Comparison of ENCODE assay signal across 19 cellular contexts in genomic region chr5:170519500-170519899, GRCh38. TPM values are rescaled to one million over a fixed set of nuclear protein-coding genes. Genes with fewer than 3 reads are reported as not detected.
DNase-seq lines count a peak whose midpoint lies in the region; ATAC-seq and TF ChIP-seq lines count a peak whose summit lies in the region.
"Had no signal": no experiment of that assay in that cellular context is flagged by ENCODE, and none has a peak within 500 bp of the region (broad histone marks: within the 10 kb centered on the region; RNA-seq: fewer than 3 reads in every experiment).

No MANE protein-coding gene starts in this region.

- DNase-seq in A673 (ENCODE audit: low spot score) = peak; percentile 25
- peak; percentile 65 for DNase-seq in NCI-H69 (lab: John Stamatoyannopoulos, UW)
- DNase-seq in mesenchymal stem cell = no peak
- DNase-seq in NCI-H1436 (lab: John Stamatoyannopoulos, UW) = no peak
- no peak for DNase-seq in COR-L47 (lab: John Stamatoyannopoulos, UW)
- no peak for DNase-seq in activated CD8-positive, alpha-beta T cell treated with anti-CD3 and anti-CD28 coated beads for 36 hours
- DNase-seq: ACHN; BE2C; C1 segment of cervical spinal cord; CD4-positive, alpha-beta T cell; GM23248; HFFc6; IMR-90 had no signal

- H4K91ac ChIP-seq in mesenchymal stem cell (ENCODE audit: low read length) = no peak overlapping the region

- H2BK12ac ChIP-seq in mesenchymal stem cell (ENCODE audit: low read length in 2 of 2) = no peak overlapping the region

- no peak overlapping the region for H3K27ac Mint-ChIP-seq in activated CD8-positive, alpha-beta T cell treated with anti-CD3 and anti-CD28 coated beads for 36 hours
- H3K27ac Mint-ChIP-seq: CD4-positive, alpha-beta T cell; HFFc6 had no signal

- WGBS in mesenchymal stem cell = 58% methylated on average over 4 of the region's 4 CpGs

- intact Hi-C loops in A673 (cut with micrococcal nuclease; ENCODE audit: unreplicated experiment) = no loop called here
- intact Hi-C loops in activated CD8-positive, alpha-beta T cell treated with anti-CD3 and anti-CD28 coated beads for 36 hours (cut with micrococcal nuclease) = no loop called here

- no peaks in the 10 kb centered on the region for H3K9me3 Mint-ChIP-seq in activated CD8-positive, alpha-beta T cell treated with anti-CD3 and anti-CD28 coated beads for 36 hours
- H3K9me3 Mint-ChIP-seq: CD4-positive, alpha-beta T cell had no signal

- no peak overlapping the region for H2BK15ac ChIP-seq in mesenchymal stem cell (ENCODE audit: low read depth, poor library complexity, severe bottlenecking)

- H3K9ac ChIP-seq in mesenchymal stem cell (ENCODE audit: low read length) = no peak overlapping the region
- H3K9ac ChIP-seq: GM23248 had no signal

- no peak overlapping the region for H3K23ac ChIP-seq in mesenchymal stem cell (ENCODE audit: low read length in 2 of 2)

- no peak overlapping the region for H3K4ac ChIP-seq in mesenchymal stem cell (ENCODE audit: low read depth in 1 of 2, low read length in 2 of 2)

- H3K27me3 ChIP-seq in A673 (replicated peaks; ENCODE audit: insufficient read depth, low read depth, low read length, poor library complexity) (no peaks in the 10 kb centered on the region), mesenchymal stem cell (ENCODE audit: control insufficient read depth in 1 of 2, insufficient read depth in 1 of 2, low read length in 2 of 2) (peaks cover 0 to 68% of the 10 kb centered on the region in 2 experiments)

- H3K36me3 ChIP-seq in A673 (ENCODE audit: insufficient read depth, low read length, poor library complexity, severe bottlenecking) (no peaks in the 10 kb centered on the region), HEK293 (ENCODE audit: control insufficient read depth in 2 of 2, insufficient read depth in 1 of 2, low read length in 2 of 2) (no peaks in the 10 kb centered on the region), mesenchymal stem cell (ENCODE audit: control insufficient read depth in 1 of 2, insufficient read depth in 2 of 2, low read depth in 1 of 2, low read length in 2 of 2) (peaks cover 0 to 10% of the 10 kb centered on the region in 2 experiments)
- H3K36me3 ChIP-seq: BE2C, HAP-1 had no signal

- CTCF ChIA-PET in A673 (lab: Charles Lee) (no interaction called here), HEK293 (lab: Yijun Ruan, JAX) (interaction anchor here (0.7 to 1.0 kb wide), 2 partner anchors 11 to 308 kb away, joined by 3 read pairs; no protein-coding TSS in a partner anchor)
- CTCF ChIA-PET in activated CD8-positive, alpha-beta T cell treated with anti-CD3 and anti-CD28 coated beads for 36 hours (lab: Charles Lee) = interaction anchor here (1.1 kb wide), 1 partner anchor 10 kb away, joined by 3 read pairs; no protein-coding TSS in a partner anchor

- no peak overlapping the region for H3K4me2 ChIP-seq in mesenchymal stem cell (ENCODE audit: low read length, poor library complexity, severe bottlenecking)

- H2BK5ac ChIP-seq in mesenchymal stem cell (ENCODE audit: low read depth, low read length, poor library complexity, severe bottlenecking) = no peak overlapping the region

- H3K79me1 ChIP-seq in mesenchymal stem cell (replicated peaks; ENCODE audit: low read length, poor library complexity, severe bottlenecking) = peaks cover 7% of the 10 kb centered on the region

- no peak overlapping the region for H4K8ac ChIP-seq in mesenchymal stem cell (ENCODE audit: low read length)

- POLR2A ChIA-PET in A673 (lab: Charles Lee; ENCODE audit: low non-redundant PET) = no interaction called here
- POLR2A ChIA-PET in HEK293 (lab: Yijun Ruan, JAX) = no interaction called here
- POLR2A ChIA-PET in activated CD8-positive, alpha-beta T cell treated with anti-CD3 and anti-CD28 coated beads for 36 hours (lab: Charles Lee) = no interaction called here

- no peak overlapping the region for H3K4me3 Mint-ChIP-seq in activated CD8-positive, alpha-beta T cell treated with anti-CD3 and anti-CD28 coated beads for 36 hours
- H3K4me3 Mint-ChIP-seq: CD4-positive, alpha-beta T cell; HFFc6 had no signal

- no peak for ATAC-seq in activated CD8-positive, alpha-beta T cell treated with anti-CD3 and anti-CD28 coated beads for 36 hours
- ATAC-seq in GM21381 (IDR thresholded peaks at IDR 0.05; ENCODE audit: unreplicated experiment) = no peak
- ATAC-seq: K562 had no signal

- H3K36me3 Mint-ChIP-seq in activated CD8-positive, alpha-beta T cell treated with anti-CD3 and anti-CD28 coated beads for 36 hours (ENCODE audit: low read depth) = no peaks in the 10 kb centered on the region

- H2AK5ac ChIP-seq in mesenchymal stem cell (ENCODE audit: low read length, severe bottlenecking) = peak overlapping the region; percentile 69

- no TSS peak for BruUV-seq in A673 (replicated peaks; lab: Mats Ljungman, UMichigan)

- no peak overlapping the region for H2BK120ac ChIP-seq in mesenchymal stem cell (ENCODE audit: low read depth, low read length)

- H3K14ac ChIP-seq in mesenchymal stem cell (ENCODE audit: low read length in 2 of 2) = no peak overlapping the region

- H3K4me3 ChIP-seq in A673 (ENCODE audit: low read depth, low read length, poor library complexity, severe bottlenecking) = no peak overlapping the region
- H3K4me3 ChIP-seq in HEK293 (ENCODE audit: low read depth, low read length) = no peak overlapping the region
- H3K4me3 ChIP-seq in mesenchymal stem cell (ENCODE audit: insufficient read depth in 1 of 2, low read depth in 1 of 2, low read length in 2 of 2) = no peak overlapping the region
- H3K4me3 ChIP-seq: GM23248, HAP-1, K562 had no signal

- TF ChIP-seq CTCF in A673 (conservative IDR thresholded peaks at IDR 0.05; ENCODE audit: low read depth, low read length) (no peak), HEK293 (tag by site-specific recombination; IDR thresholded peaks at IDR 0.05) (no peak)
- TF ChIP-seq CTCF in activated CD8-positive, alpha-beta T cell treated with anti-CD3 and anti-CD28 coated beads for 36 hours (IDR thresholded peaks at IDR 0.05) = no peak

- H3K27ac ChIP-seq in A673 (ENCODE audit: low read depth, low read length, poor library complexity, severe bottlenecking) (no peak overlapping the region), HEK293 (ENCODE audit: extremely low read depth, low read depth, low read length) (no peak overlapping the region; the same call in 1 of the 2 replicates), mesenchymal stem cell (ENCODE audit: low read length, poor library complexity, severe bottlenecking) (no peak overlapping the region)
- H3K27ac ChIP-seq: GM23248 had no signal

- no peak overlapping the region for H2AFZ ChIP-seq in mesenchymal stem cell (ENCODE audit: low read depth, low read length)
- H2AFZ ChIP-seq: GM23248 had no signal

- H3K27me3 Mint-ChIP-seq in activated CD8-positive, alpha-beta T cell treated with anti-CD3 and anti-CD28 coated beads for 36 hours = peaks cover 3% of the 10 kb centered on the region

- H3K9me3 ChIP-seq in A673 (ENCODE audit: low read depth, low read length, poor library complexity, severe bottlenecking) = no peaks in the 10 kb centered on the region
- H3K9me3 ChIP-seq in HEK293 (ENCODE audit: control insufficient read depth, insufficient read depth, low read depth, low read length) = no peaks in the 10 kb centered on the region
- H3K9me3 ChIP-seq in mesenchymal stem cell (ENCODE audit: control insufficient read depth, low read length) = peaks cover 4% of the 10 kb centered on the region
- H3K9me3 ChIP-seq: BE2C, HAP-1 had no signal

- no peaks in the 10 kb centered on the region for H3K4me1 Mint-ChIP-seq in activated CD8-positive, alpha-beta T cell treated with anti-CD3 and anti-CD28 coated beads for 36 hours (ENCODE audit: low read depth)

- H3K18ac ChIP-seq in mesenchymal stem cell (ENCODE audit: low read depth in 1 of 2, low read length in 2 of 2) = no peak overlapping the region

- H3K4me1 ChIP-seq in A673 (ENCODE audit: insufficient read depth, low read length, poor library complexity, severe bottlenecking) = peaks cover 25% of the 10 kb centered on the region
- H3K4me1 ChIP-seq in HEK293 (ENCODE audit: control insufficient read depth, insufficient read depth, low read length) = peaks cover 10% of the 10 kb centered on the region
- peaks cover 32% of the 10 kb centered on the region for H3K4me1 ChIP-seq in mesenchymal stem cell (ENCODE audit: control insufficient read depth, insufficient read depth, low read depth, low read length)
- H3K4me1 ChIP-seq: BE2C, HAP-1 had no signal

TF ChIP-seq in HEK293, 187 proteins besides CTCF, POLR2A, EP300 and RAD21 (continues in another document):
- TF ChIP-seq, protein P1, sequence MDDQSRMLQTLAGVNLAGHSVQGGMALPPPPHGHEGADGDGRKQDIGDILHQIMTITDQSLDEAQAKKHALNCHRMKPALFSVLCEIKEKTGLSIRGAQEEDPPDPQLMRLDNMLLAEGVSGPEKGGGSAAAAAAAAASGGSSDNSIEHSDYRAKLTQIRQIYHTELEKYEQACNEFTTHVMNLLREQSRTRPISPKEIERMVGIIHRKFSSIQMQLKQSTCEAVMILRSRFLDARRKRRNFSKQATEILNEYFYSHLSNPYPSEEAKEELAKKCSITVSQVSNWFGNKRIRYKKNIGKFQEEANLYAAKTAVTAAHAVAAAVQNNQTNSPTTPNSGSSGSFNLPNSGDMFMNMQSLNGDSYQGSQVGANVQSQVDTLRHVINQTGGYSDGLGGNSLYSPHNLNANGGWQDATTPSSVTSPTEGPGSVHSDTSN (CRISPR knock-in tag; IDR thresholded peaks at IDR 0.05) = no peak
- TF ChIP-seq ZNF175 (tag by site-specific recombination; IDR thresholded peaks at IDR 0.05) = no peak
- TF ChIP-seq, protein P2, sequence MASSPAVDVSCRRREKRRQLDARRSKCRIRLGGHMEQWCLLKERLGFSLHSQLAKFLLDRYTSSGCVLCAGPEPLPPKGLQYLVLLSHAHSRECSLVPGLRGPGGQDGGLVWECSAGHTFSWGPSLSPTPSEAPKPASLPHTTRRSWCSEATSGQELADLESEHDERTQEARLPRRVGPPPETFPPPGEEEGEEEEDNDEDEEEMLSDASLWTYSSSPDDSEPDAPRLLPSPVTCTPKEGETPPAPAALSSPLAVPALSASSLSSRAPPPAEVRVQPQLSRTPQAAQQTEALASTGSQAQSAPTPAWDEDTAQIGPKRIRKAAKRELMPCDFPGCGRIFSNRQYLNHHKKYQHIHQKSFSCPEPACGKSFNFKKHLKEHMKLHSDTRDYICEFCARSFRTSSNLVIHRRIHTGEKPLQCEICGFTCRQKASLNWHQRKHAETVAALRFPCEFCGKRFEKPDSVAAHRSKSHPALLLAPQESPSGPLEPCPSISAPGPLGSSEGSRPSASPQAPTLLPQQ (tag by site-specific recombination; IDR thresholded peaks at IDR 0.05) = no peak

RNA-seq across cellular contexts. Expression of gene KCNIP1, which starts 15.7 kb away (rescaled TPM):
- total RNA-seq in A673 (2021) = 3.6 and 3.7 TPM in 2 replicates
- polyA plus RNA-seq in mesenchymal stem cell (2013, experiment 1 of 2) = not detected
- not detected for polyA plus RNA-seq in mesenchymal stem cell (2013, experiment 2 of 2)
- not detected for total RNA-seq in activated CD8-positive, alpha-beta T cell treated with anti-CD3 and anti-CD28 coated beads for 36 hours
- total RNA-seq: A172; CD4-positive, alpha-beta T cell; GM23248; H4; HFFc6; IMR-90; K562 had no signal
- polyA plus RNA-seq: GM23248, IMR-90, K562 had no signal

Comparison
In these comparisons a context has a peak if more than half of its experiments do, and no peak if none do; other contexts are left out.
1. DNase-seq: peak in A673 (single experiment) and NCI-H69 (single experiment); none in mesenchymal stem cell (single experiment), NCI-H1436 (single experiment), COR-L47 (single experiment) and activated CD8-positive, alpha-beta T cell treated with anti-CD3 and anti-CD28 coated beads for 36 hours (single experiment).